27 cellular contexts compared by ENCODE assay signal in the genomic region with DNA sequence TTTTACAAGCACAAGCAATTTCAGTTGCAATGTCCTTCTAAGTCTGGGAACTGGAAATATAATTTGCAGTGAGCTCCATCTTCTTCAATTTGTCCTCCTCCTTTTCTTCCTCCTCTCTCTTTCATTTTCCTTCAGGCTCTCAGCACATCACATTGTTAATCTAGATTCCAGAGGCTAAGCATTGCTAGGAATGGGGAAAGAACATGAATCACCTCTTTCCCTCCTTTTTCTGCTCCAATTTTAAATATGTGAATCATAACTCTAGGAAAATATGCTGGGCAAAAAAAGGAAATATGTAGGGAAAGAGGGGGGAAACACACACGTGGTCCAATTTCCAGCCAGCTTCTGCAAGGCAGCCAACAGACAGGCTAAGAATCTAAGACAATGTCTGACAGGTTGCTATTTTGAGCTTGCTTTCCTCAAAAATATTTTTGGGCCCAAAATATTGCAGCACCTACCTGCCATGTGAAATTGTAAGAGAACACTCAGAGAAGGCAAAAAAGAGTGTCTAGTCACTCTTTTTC.
"Had no signal": no experiment of that assay in that cellular context is flagged by ENCODE, and none has a peak within 500 bp of the region (broad histone marks: within the 10 kb centered on the region; RNA-seq: fewer than 3 reads in every experiment).

No MANE protein-coding gene starts in this region.

- H3K27me3 ChIP-seq: breast epithelium, cardiac muscle cell, colonic mucosa, esophagus squamous epithelium had no signal

- H3K27ac ChIP-seq: breast epithelium, cardiac muscle cell, colonic mucosa, epithelial cell of prostate, gastroesophageal sphincter had no signal

- H3K4me3 ChIP-seq: breast epithelium, cardiac muscle cell, colonic mucosa, esophagus squamous epithelium, gastroesophageal sphincter had no signal

- ATAC-seq: activated CD4-positive, alpha-beta T cell treated with anti-CD3 and anti-CD28 coated beads for 36 hours; activated naive CD4-positive, alpha-beta T cell treated with anti-CD3 and anti-CD28 coated beads, Interleukin-2, amount 50 U/mL, for 72 hours; activated T-cell treated with anti-CD3 and anti-CD28 coated beads, Interleukin-2, amount 50 U/mL, for 72 hours; gastroesophageal sphincter had no signal

- DNase-seq: activated CD4-positive, alpha-beta memory T cell treated with anti-CD3 and anti-CD28 coated beads for 36 hours; activated CD4-positive, alpha-beta T cell treated with anti-CD3 and anti-CD28 coated beads for 36 hours; activated CD4-positive, alpha-beta T cell treated with anti-CD3 and anti-CD28 coated beads, Interleukin-2, amount 10 ng/mL, durations not matched to agents 24 days and 14 days; activated CD4-positive, CD25-positive, alpha-beta regulatory T cell; activated CD4-positive, CD25-positive, alpha-beta regulatory T cell treated with anti-CD3 and anti-CD28 coated beads, Interleukin-2, amount 50 U/mL, for 72 hours; activated CD8-positive, alpha-beta memory T cell treated with anti-CD3 and anti-CD28 coated beads, Interleukin-2, amount 50 U/mL, for 48 hours; activated gamma-delta T cell; activated naive CD4-positive, alpha-beta T cell; activated naive CD4-positive, alpha-beta T cell treated with anti-CD3 and anti-CD28 coated beads, Interleukin-2, amount 10 ng/mL, durations not matched to agents 7 days and 5 days; activated naive CD8-positive, alpha-beta T cell treated with anti-CD3 and anti-CD28 coated beads, Interleukin-2, amount 10 ng/mL, durations not matched to agents 7 days and 5 days; activated T-cell treated with anti-CD3 and anti-CD28 coated beads for 4 hours; activated T-cell treated with anti-CD3 and anti-CD28 coated beads, Interleukin-2, amount 50 U/mL, for 24 hours; activated T-cell treated with anti-CD3 and anti-CD28 coated beads, Interleukin-2, amount 50 U/mL, for 72 hours; amniotic stem cell; central memory CD4-positive, alpha-beta T cell; cerebellar nuclear complex; colonic mucosa; effector CD8-positive, alpha-beta T cell; esophagus squamous epithelium; foreskin melanocyte; T-helper 1 cell; T-helper 2 cell had no signal

- H3K9me3 ChIP-seq: breast epithelium, colonic mucosa, esophagus squamous epithelium, gastroesophageal sphincter had no signal

- H3K4me1 ChIP-seq: breast epithelium, colonic mucosa, esophagus squamous epithelium, gastroesophageal sphincter had no signal

- H3K36me3 ChIP-seq: breast epithelium, cardiac muscle cell, colonic mucosa, esophagus squamous epithelium, gastroesophageal sphincter had no signal
